In genomic region chr5:149719666-149720065, GRCh38 we compare ENCODE assay signal across 15 cellular contexts. TPM values are rescaled to one million over a fixed set of nuclear protein-coding genes. Genes with fewer than 3 reads are reported as not detected.
A peak's percentile ranks its signal among the peaks of the same experiment; 100 is the strongest.
DNase-seq lines count a peak whose midpoint lies in the region; ATAC-seq and TF ChIP-seq lines count a peak whose summit lies in the region.
"Had no signal": no experiment of that assay in that cellular context is flagged by ENCODE, and none has a peak within 500 bp of the region (broad histone marks: within the 10 kb centered on the region; RNA-seq: fewer than 3 reads in every experiment).

No MANE protein-coding gene starts in this region.

- H3K4me3 ChIP-seq in breast epithelium = no peak overlapping the region

- no peaks in the 10 kb centered on the region for H3K4me1 ChIP-seq in breast epithelium

- H3K4me1 Mint-ChIP-seq in MCF 10A (ENCODE audit: insufficient read depth, unreplicated experiment) (peaks cover 16% of the 10 kb centered on the region), type B pancreatic cell (ENCODE audit: unreplicated experiment) (no peaks in the 10 kb centered on the region), endothelial cell (ENCODE audit: unreplicated experiment) (peaks cover 11% of the 10 kb centered on the region)

- BruUV-seq in MCF 10A (replicated peaks; lab: Mats Ljungman, UMichigan) = no TSS peak

- peaks cover 20% of the 10 kb centered on the region for H3K27me3 Mint-ChIP-seq in MCF 10A (ENCODE audit: insufficient read depth, unreplicated experiment)
- H3K27me3 Mint-ChIP-seq in type B pancreatic cell = peaks cover 18% of the 10 kb centered on the region
- no peaks in the 10 kb centered on the region for H3K27me3 Mint-ChIP-seq in endothelial cell (ENCODE audit: unreplicated experiment)
- H3K27me3 Mint-ChIP-seq: activated naive CD8-positive, alpha-beta T cell treated with anti-CD3 and anti-CD28 coated beads for 36 hours had no signal

- CTCF ChIA-PET in MCF 10A (lab: Yijun Ruan, JAX) (interaction anchor here (0.7 to 1.6 kb wide), 4 partner anchors 9 to 52 kb away, joined by 4 to 5 read pairs (median 4); partner anchors contain the start of gene PPARGC1B), RWPE1 (lab: Yijun Ruan, JAX) (interaction anchor here (0.5 to 0.8 kb wide), 3 partner anchors 101 to 616 kb away, joined by 3 to 4 read pairs (median 3); no protein-coding TSS in a partner anchor)

- POLR2A ChIA-PET in MCF 10A (lab: Yijun Ruan, JAX) = interaction anchor here (1.1 to 2.0 kb wide), 2 partner anchors 10 to 28 kb away, joined by 4 to 18 read pairs; partner anchors contain the start of gene PPARGC1B
- POLR2A ChIA-PET in RWPE1 (lab: Yijun Ruan, JAX; ENCODE audit: low non-redundant PET) = no interaction called here

- H3K4me3 Mint-ChIP-seq in MCF 10A (ENCODE audit: unreplicated experiment) (no peak overlapping the region), type B pancreatic cell (no peak overlapping the region), endothelial cell (ENCODE audit: unreplicated experiment) (no peak overlapping the region)
- H3K4me3 Mint-ChIP-seq: activated naive CD8-positive, alpha-beta T cell treated with anti-CD3 and anti-CD28 coated beads for 36 hours; activated T-cell treated with anti-CD3 and anti-CD28 coated beads, Interleukin-2, amount 50 U/mL, for 24 hours; stimulated activated effector memory CD8-positive, alpha-beta T cell treated with anti-CD3 and anti-CD28 coated beads, Interleukin-12 subunit alpha, Interleukin-12 subunit beta, amount 100 ng/mL, for 72 hours had no signal

- no peaks in the 10 kb centered on the region for H3K36me3 Mint-ChIP-seq in MCF 10A (ENCODE audit: insufficient read depth, unreplicated experiment)
- H3K36me3 Mint-ChIP-seq in type B pancreatic cell = no peaks in the 10 kb centered on the region
- H3K36me3 Mint-ChIP-seq in endothelial cell (ENCODE audit: low read depth, unreplicated experiment) = no peaks in the 10 kb centered on the region
- H3K36me3 Mint-ChIP-seq: activated naive CD8-positive, alpha-beta T cell treated with anti-CD3 and anti-CD28 coated beads for 36 hours; stimulated activated effector memory CD8-positive, alpha-beta T cell treated with anti-CD3 and anti-CD28 coated beads, Interleukin-12 subunit alpha, Interleukin-12 subunit beta, amount 100 ng/mL, for 72 hours had no signal

- no peak for TF ChIP-seq POLR2A in breast epithelium (IDR thresholded peaks at IDR 0.05)

- DNase-seq in MCF 10A (ENCODE audit: unreplicated experiment) (peak; percentile 86), breast epithelium (ENCODE audit: low spot score in 2 of 2) (no peak), RWPE1 (ENCODE audit: low spot score) (peak; percentile 77), type B pancreatic cell (ENCODE audit: extremely low spot score, unreplicated experiment) (no peak), Right ventricle myocardium superior (no peak), endothelial cell (ENCODE audit: low spot score) (no peak), NCI-H774 (lab: John Stamatoyannopoulos, UW) (no peak)
- DNase-seq: activated CD4-positive, alpha-beta T cell treated with anti-CD3 and anti-CD28 coated beads, Interleukin-2, amount 50 U/mL, for 1 hour; activated naive CD8-positive, alpha-beta T cell treated with anti-CD3 and anti-CD28 coated beads for 36 hours; activated T-cell treated with anti-CD3 and anti-CD28 coated beads, Interleukin-2, amount 50 U/mL, for 24 hours; DMS79 treated with DMSO at 0.1 percent for 48 hours; H7; NCI-H1436 treated with DMSO at 0.1 percent for 48 hours had no signal

- no peaks in the 10 kb centered on the region for H3K9me3 ChIP-seq in breast epithelium

- H3K36me3 ChIP-seq in breast epithelium = no peaks in the 10 kb centered on the region

- H3K27me3 ChIP-seq in breast epithelium = no peaks in the 10 kb centered on the region

- TF ChIP-seq CTCF in MCF 10A (IDR thresholded peaks at IDR 0.05; ENCODE audit: unreplicated experiment) = no peak
- TF ChIP-seq CTCF in breast epithelium (IDR thresholded peaks at IDR 0.05) = no peak
- no peak for TF ChIP-seq CTCF in RWPE1 (conservative IDR thresholded peaks at IDR 0.05; ENCODE audit: low read depth)
- no peak for TF ChIP-seq CTCF in type B pancreatic cell (conservative IDR thresholded peaks at IDR 0.05)
- TF ChIP-seq CTCF in endothelial cell (IDR thresholded peaks at IDR 0.05; ENCODE audit: unreplicated experiment) = no peak

- H3K27ac ChIP-seq in breast epithelium = no peak overlapping the region
- no peak overlapping the region for H3K27ac ChIP-seq in RWPE1

- ATAC-seq in esophagus mucosa (peak; percentile 94), Right ventricle myocardium superior (ENCODE audit: poor library complexity) (no peak)
- ATAC-seq: stimulated activated effector memory CD8-positive, alpha-beta T cell treated with anti-CD3 and anti-CD28 coated beads, Interleukin-12 subunit alpha, Interleukin-12 subunit beta, amount 100 ng/mL, for 72 hours had no signal

- H3K9me3 Mint-ChIP-seq in MCF 10A (ENCODE audit: unreplicated experiment) (no peaks in the 10 kb centered on the region), type B pancreatic cell (peaks cover 3% of the 10 kb centered on the region), endothelial cell (ENCODE audit: unreplicated experiment) (no peaks in the 10 kb centered on the region)
- H3K9me3 Mint-ChIP-seq: activated naive CD8-positive, alpha-beta T cell treated with anti-CD3 and anti-CD28 coated beads for 36 hours; activated T-cell treated with anti-CD3 and anti-CD28 coated beads, Interleukin-2, amount 50 U/mL, for 24 hours; stimulated activated effector memory CD8-positive, alpha-beta T cell treated with anti-CD3 and anti-CD28 coated beads, Interleukin-12 subunit alpha, Interleukin-12 subunit beta, amount 100 ng/mL, for 72 hours had no signal

- intact Hi-C loops in MCF 10A (cut with micrococcal nuclease) = no loop called here
- intact Hi-C loops in breast epithelium (cut with DNase I; ENCODE audit: low total_unique reads) = no loop called here
- intact Hi-C loops in Right ventricle myocardium superior (cut with DNase I) = no loop called here

- H3K27ac Mint-ChIP-seq in MCF 10A (ENCODE audit: low read depth, unreplicated experiment) (no peak overlapping the region), type B pancreatic cell (peak overlapping the region; percentile 12), endothelial cell (ENCODE audit: unreplicated experiment) (no peak overlapping the region)
- H3K27ac Mint-ChIP-seq: activated naive CD8-positive, alpha-beta T cell treated with anti-CD3 and anti-CD28 coated beads for 36 hours; activated T-cell treated with anti-CD3 and anti-CD28 coated beads, Interleukin-2, amount 50 U/mL, for 24 hours; stimulated activated effector memory CD8-positive, alpha-beta T cell treated with anti-CD3 and anti-CD28 coated beads, Interleukin-12 subunit alpha, Interleukin-12 subunit beta, amount 100 ng/mL, for 72 hours had no signal

RNA-seq across cellular contexts. Expression of gene PPARGC1B, which starts 10.4 kb away (rescaled TPM):
- total RNA-seq in MCF 10A (2022) (4.3 and 7.1 TPM in 2 replicates), breast epithelium (1 to 10 TPM; 3.9 to 5.8 (median 4.7) TPM), esophagus mucosa (8.8 TPM), type B pancreatic cell (ENCODE audit: low replicate concordance) (5.4 and 8.5 TPM in 2 replicates), Right ventricle myocardium superior (27.9 TPM), endothelial cell (ENCODE audit: unreplicated experiment) (3.7 TPM)

Comparison
In these comparisons a context has a peak if more than half of its experiments do, and no peak if none do; other contexts are left out.
1. DNase-seq: peak in MCF 10A (single experiment) and RWPE1 (single experiment); none in breast epithelium (0 of 2), type B pancreatic cell (single experiment), Right ventricle myocardium superior (single experiment), endothelial cell (single experiment) and NCI-H774 (single experiment).